8 cellular contexts compared by ENCODE assay signal in genomic region chr14:41607966-41608663, GRCh38. TPM values are rescaled to one million over a fixed set of nuclear protein-coding genes. Genes with fewer than 3 reads are reported as not detected.
DNase-seq lines count a peak whose midpoint lies in the region; ATAC-seq lines count a peak whose summit lies in the region.

No MANE protein-coding gene starts in this region.

- POLR2A ChIA-PET in CD8-positive, alpha-beta memory T cell (lab: Charles Lee) = no interaction called here

- 0 to 1% methylated on average over 53 to 55 of the region's 55 CpGs for WGBS in ectodermal cell, 2 experiments

- H3K27me3 Mint-ChIP-seq in CD8-positive, alpha-beta memory T cell = peaks cover 49 to 74% of the 10 kb centered on the region in 2 donors

- peaks cover 17% of the 10 kb centered on the region for H3K4me1 ChIP-seq in CD8-positive, alpha-beta memory T cell (ENCODE audit: insufficient read depth, low read length)
- H3K4me1 ChIP-seq in ectodermal cell (ENCODE audit: control insufficient read depth, insufficient read depth, low read length) (peaks cover 18% of the 10 kb centered on the region), neuron (ENCODE audit: insufficient read depth, low read length) (peaks cover 26% of the 10 kb centered on the region)

- no peak for ATAC-seq in HG03025 (IDR thresholded peaks at IDR 0.05; ENCODE audit: low FRiP score, unreplicated experiment)
- ATAC-seq in HG02763 (IDR thresholded peaks at IDR 0.05; ENCODE audit: unreplicated experiment) = no peak

- H3K4me3 Mint-ChIP-seq in CD8-positive, alpha-beta memory T cell = peak overlapping the region in 6 of 7 donors; percentile 50 to 72 (median 67)

- no peaks in the 10 kb centered on the region for H3K36me3 ChIP-seq in CD8-positive, alpha-beta memory T cell (ENCODE audit: insufficient read depth, low read length)
- H3K36me3 ChIP-seq in ectodermal cell (ENCODE audit: control insufficient read depth, insufficient read depth, low read length) (no peaks in the 10 kb centered on the region), neuron (ENCODE audit: insufficient read depth, low read length) (no peaks in the 10 kb centered on the region)

- peaks cover 16 to 59% (median 23%) of the 10 kb centered on the region in 3 donors for H3K4me1 Mint-ChIP-seq in CD8-positive, alpha-beta memory T cell

- no peaks in the 10 kb centered on the region for H3K9me3 ChIP-seq in CD8-positive, alpha-beta memory T cell (ENCODE audit: low read length)
- H3K9me3 ChIP-seq in ectodermal cell (ENCODE audit: control insufficient read depth, low read length) (no peaks in the 10 kb centered on the region), neuron (ENCODE audit: low read length) (no peaks in the 10 kb centered on the region)

- H2AFZ ChIP-seq in neuron (ENCODE audit: low read depth, low read length) = peak overlapping the region; percentile 96

- peaks cover 23% of the 10 kb centered on the region for H3K27me3 ChIP-seq in CD8-positive, alpha-beta memory T cell (ENCODE audit: insufficient read depth, low read length, poor library complexity, severe bottlenecking)
- peaks cover 59% of the 10 kb centered on the region for H3K27me3 ChIP-seq in ectodermal cell (ENCODE audit: control insufficient read depth, insufficient read depth, low read length, poor library complexity, severe bottlenecking)
- H3K27me3 ChIP-seq in neuron (ENCODE audit: insufficient read depth, low read length) = peaks cover 44% of the 10 kb centered on the region

- CTCF ChIA-PET in CD8-positive, alpha-beta memory T cell (lab: Charles Lee) = no interaction called here

- H3K27ac Mint-ChIP-seq in CD8-positive, alpha-beta memory T cell = no peak overlapping the region

- no peak for DNase-seq in CD8-positive, alpha-beta memory T cell
- peak; percentile 56 for DNase-seq in NCI-H2029 treated with DMSO at 0.1 percent for 48 hours (lab: John Stamatoyannopoulos, UW)
- DNase-seq in stimulated activated CD4-positive, alpha-beta T cell treated with anti-CD3 and anti-CD28 coated beads, Interleukin-1b, Interleukin-23, amount 100 ng/mL, for 48 hours = no peak
- DNase-seq in stimulated activated CD4-positive, alpha-beta T cell treated with anti-CD3 and anti-CD28 coated beads, Interleukin-4, amount 100 ng/mL, for 24 hours = no peak

- no peaks in the 10 kb centered on the region for H3K36me3 Mint-ChIP-seq in CD8-positive, alpha-beta memory T cell

- H3K27ac ChIP-seq in CD8-positive, alpha-beta memory T cell (ENCODE audit: low read depth, low read length) = no peak overlapping the region
- H3K27ac ChIP-seq in ectodermal cell (ENCODE audit: insufficient read depth, low read depth, low read length, poor library complexity, severe bottlenecking) = no peak overlapping the region

- no peak overlapping the region for H3K4me3 ChIP-seq in CD8-positive, alpha-beta memory T cell (ENCODE audit: low read length)
- H3K4me3 ChIP-seq in ectodermal cell (ENCODE audit: insufficient read depth, low read depth, low read length) (peak overlapping the region; percentile 62), neuron (ENCODE audit: low read length) (peak overlapping the region; percentile 58)

- peaks cover 0 to 8% (median 0%) of the 10 kb centered on the region in 5 donors for H3K9me3 Mint-ChIP-seq in CD8-positive, alpha-beta memory T cell

RNA-seq across cellular contexts. Expression of gene LRFN5, which starts 1.4 kb away (rescaled TPM):
- not detected for total RNA-seq in CD8-positive, alpha-beta memory T cell
- not detected for polyA plus RNA-seq in CD8-positive, alpha-beta memory T cell
- 1.8 TPM for polyA plus RNA-seq in ectodermal cell (2013, experiment 1 of 4)
- polyA plus RNA-seq in ectodermal cell (2013, experiment 2 of 4) = 1.6 TPM
- polyA plus RNA-seq in ectodermal cell (2013, experiment 3 of 4) = 1.7 TPM
- polyA plus RNA-seq in ectodermal cell (2013, experiment 4 of 4) = 2.1 TPM
